Comparison of ENCODE assay signal across 11 cellular contexts in the genomic region with DNA sequence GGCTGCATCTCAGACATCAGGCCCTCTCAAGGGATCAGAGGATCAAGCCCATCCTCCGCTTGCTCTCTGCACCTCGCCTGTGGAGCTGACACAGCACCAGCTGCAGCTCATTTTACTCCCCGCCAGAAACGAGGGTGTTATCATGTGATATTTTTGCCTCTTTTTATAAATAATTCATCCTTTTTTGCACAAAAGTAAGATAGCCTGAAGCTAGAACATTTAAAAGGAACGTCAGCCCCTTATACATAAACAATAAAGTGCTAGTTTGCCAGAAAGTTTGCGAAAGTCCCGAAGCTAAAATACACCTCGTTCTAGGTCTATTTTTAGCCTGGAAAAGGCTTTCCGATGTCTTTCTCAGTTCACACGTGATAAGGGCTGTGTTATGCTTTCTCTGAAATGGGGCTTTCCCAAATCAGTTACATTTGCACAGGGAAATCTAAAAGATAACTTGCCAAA. TPM values are rescaled to one million over a fixed set of nuclear protein-coding genes. Genes with fewer than 3 reads are reported as not detected.
DNase-seq lines count a peak whose midpoint lies in the region; ATAC-seq, FAIRE-seq and TF ChIP-seq lines count a peak whose summit lies in the region.
"Had no signal": no experiment of that assay in that cellular context is flagged by ENCODE, and none has a peak within 500 bp of the region (broad histone marks: within the 10 kb centered on the region; RNA-seq: fewer than 3 reads in every experiment).

No MANE protein-coding gene starts in this region.

- H3K4me2 ChIP-seq in mammary epithelial cell (ENCODE audit: insufficient read depth, low read depth, low read length) (no peak overlapping the region), endothelial cell of umbilical vein (ENCODE audit: insufficient read depth, low read length) (no peak overlapping the region)

- H3K27me3 ChIP-seq in mammary epithelial cell (ENCODE audit: insufficient read depth, low read length) = peaks cover 2% of the 10 kb centered on the region
- H3K27me3 ChIP-seq in endothelial cell of umbilical vein (ENCODE audit: control insufficient read depth in 2 of 2, insufficient read depth in 2 of 2, low read length in 2 of 2) = no peaks in the 10 kb centered on the region
- H3K27me3 ChIP-seq in mucosa of rectum (ENCODE audit: control insufficient read depth in 2 of 2, insufficient read depth in 2 of 2, low read length in 2 of 2) = no peaks in the 10 kb centered on the region

- no peaks in the 10 kb centered on the region for H3K9me1 ChIP-seq in endothelial cell of umbilical vein (replicated peaks; ENCODE audit: control insufficient read depth, extremely low read depth, insufficient read depth, low read length)

- H4K20me1 ChIP-seq in mammary epithelial cell (ENCODE audit: insufficient read depth, low read length) (no peaks in the 10 kb centered on the region), endothelial cell of umbilical vein (replicated peaks; ENCODE audit: control insufficient read depth, extremely low read depth, insufficient read depth, low read length) (no peaks in the 10 kb centered on the region)

- H3K4me1 ChIP-seq in mammary epithelial cell (ENCODE audit: insufficient read depth, low read length) = no peaks in the 10 kb centered on the region
- no peaks in the 10 kb centered on the region for H3K4me1 ChIP-seq in endothelial cell of umbilical vein (ENCODE audit: control insufficient read depth, extremely low read depth, insufficient read depth, low read length)
- H3K4me1 ChIP-seq in mucosa of rectum (ENCODE audit: control insufficient read depth in 2 of 2, insufficient read depth in 2 of 2, low read length in 2 of 2) = peaks cover 8 to 14% of the 10 kb centered on the region in 2 donors

- H3K9me3 Mint-ChIP-seq in MCF 10A (ENCODE audit: unreplicated experiment) = no peaks in the 10 kb centered on the region

- peak; percentile 61 for DNase-seq in MCF 10A (ENCODE audit: unreplicated experiment)
- DNase-seq in mammary epithelial cell = no peak
- peak; percentile 62 for DNase-seq in endothelial cell of umbilical vein (ENCODE audit: low read depth, low spot score)
- DNase-seq in kidney tubule cell (ENCODE audit: low spot score) = no peak
- DNase-seq: activated effector memory CD4-positive, alpha-beta T cell treated with Interleukin-2 at 50 U/mL for 16 hours; H7 had no signal

- FAIRE-seq in endothelial cell of umbilical vein (lab: Jason Lieb, UNC) = peak; percentile 55

- dilution Hi-C loops in mammary epithelial cell (cut with HindIII; ENCODE audit: low sequenced_read_pairs) (no loop called here), endothelial cell of umbilical vein (cut with MboI; ENCODE audit: extremely low pct_ligation_motif_present, low sequenced_read_pairs) (no loop called here)

- no peak for TF ChIP-seq POLR2A in endothelial cell of umbilical vein (IDR thresholded peaks at IDR 0.05; ENCODE audit: low read depth, low read length)

- H2AFZ ChIP-seq in mammary epithelial cell (ENCODE audit: low read depth, low read length) (no peak overlapping the region), endothelial cell of umbilical vein (ENCODE audit: low read depth, low read length) (no peak overlapping the region)

- no peaks in the 10 kb centered on the region for H3K9me3 ChIP-seq in mammary epithelial cell (replicated peaks; ENCODE audit: insufficient read depth, low read length)
- H3K9me3 ChIP-seq in endothelial cell of umbilical vein (replicated peaks; ENCODE audit: control insufficient read depth, insufficient read depth, low read length) = no peaks in the 10 kb centered on the region
- H3K9me3 ChIP-seq in mucosa of rectum (ENCODE audit: control insufficient read depth in 2 of 2, low read length in 2 of 2) = no peaks in the 10 kb centered on the region

- H3K9ac ChIP-seq in mammary epithelial cell (ENCODE audit: insufficient read depth, low read length) = no peak overlapping the region
- no peak overlapping the region for H3K9ac ChIP-seq in endothelial cell of umbilical vein (replicated peaks; ENCODE audit: extremely low read depth, insufficient read depth, low read length)
- no peak overlapping the region for H3K9ac ChIP-seq in mucosa of rectum (ENCODE audit: low read depth in 1 of 2, low read length in 2 of 2)

- H3K27ac ChIP-seq in mammary epithelial cell (ENCODE audit: insufficient read depth, low read depth, low read length) = no peak overlapping the region
- H3K27ac ChIP-seq in endothelial cell of umbilical vein (ENCODE audit: insufficient read depth, low read depth, low read length) = no peak overlapping the region
- peak overlapping the region; percentile 49 to 53 for H3K27ac ChIP-seq in mucosa of rectum (ENCODE audit: low read depth in 2 of 2, low read length in 2 of 2)

- H3K79me2 ChIP-seq in mammary epithelial cell (ENCODE audit: insufficient read depth, low read length) = no peaks in the 10 kb centered on the region
- no peaks in the 10 kb centered on the region for H3K79me2 ChIP-seq in endothelial cell of umbilical vein (ENCODE audit: control insufficient read depth, insufficient read depth, low read length)

- POLR2A ChIA-PET in MCF 10A (lab: Yijun Ruan, JAX) (interaction anchor here (0.7 kb wide), 1 partner anchor 338 kb away, joined by 3 read pairs; no protein-coding TSS in a partner anchor), endothelial cell of umbilical vein (lab: Charles Lee) (no interaction called here)

- no peak overlapping the region for H3K27ac Mint-ChIP-seq in MCF 10A (ENCODE audit: low read depth, unreplicated experiment)

- 14% methylated on average over 10 of the region's 10 CpGs for WGBS in mammary epithelial cell (ENCODE audit: low coverage, missing lambda C conversion rate)

- H3K4me3 ChIP-seq in mammary epithelial cell (replicated peaks in 1 of 3; ENCODE audit: insufficient read depth in 1 of 3, low read depth in 2 of 3, low read length in 3 of 3) = no peak overlapping the region
- no peak overlapping the region for H3K4me3 ChIP-seq in endothelial cell of umbilical vein (replicated peaks in 1 of 3; ENCODE audit: insufficient read depth in 1 of 3, low read depth in 1 of 3, low read length in 3 of 3)
- H3K4me3 ChIP-seq in mucosa of rectum (ENCODE audit: low read length in 2 of 2) = no peak overlapping the region

- intact Hi-C loops in MCF 10A (cut with micrococcal nuclease) = no loop called here
- intact Hi-C loops in mammary epithelial cell (cut with micrococcal nuclease) = no loop called here
- intact Hi-C loops in endothelial cell of umbilical vein (cut with micrococcal nuclease) = no loop called here

- no TSS peak for BruUV-seq in MCF 10A (replicated peaks; lab: Mats Ljungman, UMichigan)
- BruUV-seq in mammary epithelial cell (replicated peaks; lab: Mats Ljungman, UMichigan) = no TSS peak
- no TSS peak for BruUV-seq in endothelial cell of umbilical vein (replicated peaks; lab: Mats Ljungman, UMichigan)

- H3K4me1 Mint-ChIP-seq in MCF 10A (ENCODE audit: insufficient read depth, unreplicated experiment) = no peaks in the 10 kb centered on the region

- no peaks in the 10 kb centered on the region for H3K36me3 Mint-ChIP-seq in MCF 10A (ENCODE audit: insufficient read depth, unreplicated experiment)

- in situ Hi-C loops in mammary epithelial cell (cut with MboI; ENCODE audit: low sequenced_read_pairs in 2 of 2) = no loop called here

- CTCF ChIA-PET in MCF 10A (lab: Yijun Ruan, JAX) (interaction anchor here (0.5 to 1.0 kb wide), 2 partner anchors 225 to 463 kb away, joined by 3 read pairs; no protein-coding TSS in a partner anchor), mammary epithelial cell (lab: Charles Lee; ENCODE audit: low non-redundant PET) (no interaction called here), endothelial cell of umbilical vein (lab: Charles Lee) (interaction anchor here (0.9 kb wide), 2 partner anchors 10 to 49 kb away, joined by 3 to 5 read pairs; partner anchors contain the start of gene FAM174B)

- no peak overlapping the region for H3K4me3 Mint-ChIP-seq in MCF 10A (ENCODE audit: unreplicated experiment)

- ATAC-seq in HG03442 (IDR thresholded peaks at IDR 0.05; ENCODE audit: unreplicated experiment) (no peak), HG03097 (IDR thresholded peaks at IDR 0.05; ENCODE audit: low FRiP score, unreplicated experiment) (no peak), GM21737 (IDR thresholded peaks at IDR 0.05; ENCODE audit: unreplicated experiment) (no peak)
- ATAC-seq: esophagus mucosa had no signal

- H3K27me3 Mint-ChIP-seq in MCF 10A (ENCODE audit: insufficient read depth, unreplicated experiment) = peaks cover 11% of the 10 kb centered on the region

- no peaks in the 10 kb centered on the region for H3K36me3 ChIP-seq in mammary epithelial cell (ENCODE audit: insufficient read depth, low read length)
- no peaks in the 10 kb centered on the region for H3K36me3 ChIP-seq in endothelial cell of umbilical vein (ENCODE audit: control insufficient read depth in 2 of 2, extremely low read depth in 1 of 2, insufficient read depth in 2 of 2, low read length in 2 of 2)
- no peaks in the 10 kb centered on the region for H3K36me3 ChIP-seq in mucosa of rectum (ENCODE audit: control insufficient read depth in 2 of 2, insufficient read depth in 2 of 2, low read length in 2 of 2)

- TF ChIP-seq CTCF in MCF 10A (IDR thresholded peaks at IDR 0.05; ENCODE audit: unreplicated experiment) (no peak), mammary epithelial cell (conservative IDR thresholded peaks at IDR 0.05 in 1 of 2, IDR thresholded peaks at IDR 0.05 in 1 of 2; ENCODE audit: extremely low read depth in 1 of 2, insufficient read depth in 1 of 2, low read depth in 1 of 2, low read length in 2 of 2) (no peak), endothelial cell of umbilical vein (IDR thresholded peaks at IDR 0.05; ENCODE audit: extremely low read depth in 1 of 2, insufficient read depth in 1 of 2, low read depth in 1 of 2, low read length in 2 of 2) (no peak)

TF ChIP-seq in endothelial cell of umbilical vein, 7 proteins besides CTCF, POLR2A, EP300 and RAD21 (continues in another document):
- TF ChIP-seq GATA2 (IDR thresholded peaks at IDR 0.05; ENCODE audit: insufficient read depth, insufficient read length, low read depth, low read length) = no peak
- no peak for TF ChIP-seq EZH2 (IDR thresholded peaks at IDR 0.05; ENCODE audit: borderline replicate concordance, low read depth, low read length, severe bottlenecking)
- TF ChIP-seq MYC (IDR thresholded peaks at IDR 0.05; ENCODE audit: low read depth, low read length) = no peak
- no peak for TF ChIP-seq FOS (IDR thresholded peaks at IDR 0.05; ENCODE audit: borderline replicate concordance, insufficient read depth, low read length)

RNA-seq across cellular contexts. Expression of gene FAM174B, which starts 9.6 kb away (rescaled TPM):
- 3.5 and 6.5 TPM in 2 replicates for total RNA-seq in MCF 10A (2022)
- total RNA-seq in mammary epithelial cell = 1 to 10 TPM in 1 of 2 donors, under 1 TPM in 1; 0.87 to 1.7 TPM
- 0.44 TPM for polyA plus RNA-seq in mammary epithelial cell
- polyA minus RNA-seq in mammary epithelial cell = not detected
- 20.0 and 30.2 TPM in 2 replicates for total RNA-seq in endothelial cell of umbilical vein
- 22.9 and 25.9 TPM in 2 replicates for polyA plus RNA-seq in endothelial cell of umbilical vein
- 31.8 and 39.0 TPM in 2 replicates for polyA plus RNA-seq in endothelial cell of umbilical vein (2011; cell fraction: cytosol; rRNA removed)
- 19.9 and 20.4 TPM in 2 replicates for polyA plus RNA-seq in endothelial cell of umbilical vein (2011; cell fraction: nucleus; rRNA removed)
- 70.9 and 71.0 TPM in 2 replicates for polyA plus RNA-seq in endothelial cell of umbilical vein (2012)
- 31.3 and 47.8 TPM in 2 replicates for polyA minus RNA-seq in endothelial cell of umbilical vein
- polyA minus RNA-seq in endothelial cell of umbilical vein (2011; cell fraction: cytosol; rRNA and poly(A)+ RNA removed) = 10.9 TPM
- 16.4 and 32.0 TPM in 2 replicates for polyA minus RNA-seq in endothelial cell of umbilical vein (2011; cell fraction: nucleus; rRNA and poly(A)+ RNA removed)

Comparison
In these comparisons a context has a peak if more than half of its experiments do, and no peak if none do; other contexts are left out.
1. DNase-seq: peak in MCF 10A (single experiment) and endothelial cell of umbilical vein (single experiment); none in mammary epithelial cell (single experiment) and kidney tubule cell (single experiment).
2. H3K27ac ChIP-seq: peak in mucosa of rectum (2 of 2); none in mammary epithelial cell (single experiment) and endothelial cell of umbilical vein (single experiment).